Comparison of ENCODE assay signal across 27 cellular contexts in genomic region chr1:234000557-234001081, GRCh38.
DNase-seq lines count a peak whose midpoint lies in the region; ATAC-seq and TF ChIP-seq lines count a peak whose summit lies in the region.
"Had no signal": no experiment of that assay in that cellular context is flagged by ENCODE, and none has a peak within 500 bp of the region (broad histone marks: within the 10 kb centered on the region; RNA-seq: fewer than 3 reads in every experiment).

No MANE protein-coding gene starts in this region.

- TF ChIP-seq CTCF in WTC11 (IDR thresholded peaks at IDR 0.05) = no peak

- no peak overlapping the region for H3K4me3 Mint-ChIP-seq in WTC11
- H3K4me3 Mint-ChIP-seq: central memory CD8-positive, alpha-beta T cell; immature natural killer cell; neural crest cell had no signal

- H3K27ac Mint-ChIP-seq in WTC11 = no peak overlapping the region
- H3K27ac Mint-ChIP-seq: immature natural killer cell had no signal

- peak; percentile 82 for ATAC-seq in WTC11
- ATAC-seq in HG03460 (IDR thresholded peaks at IDR 0.05; ENCODE audit: unreplicated experiment) = no peak
- ATAC-seq: heart right ventricle, left ventricle myocardium superior, mucosa of descending colon, psoas muscle had no signal

- CTCF ChIA-PET in WTC11 (lab: Charles Lee) = interaction anchor here (0.7 to 2.1 kb wide), 4 partner anchors 65 to 473 kb away, joined by 3 to 7 read pairs (median 5); partner anchors contain the start of gene SLC35F3

- no peaks in the 10 kb centered on the region for H3K9me3 Mint-ChIP-seq in WTC11
- H3K9me3 Mint-ChIP-seq: central memory CD8-positive, alpha-beta T cell; neural crest cell had no signal

- peaks cover 4% of the 10 kb centered on the region for H3K27me3 Mint-ChIP-seq in WTC11 (ENCODE audit: low read depth)

- DNase-seq in NCI-H2081 (lab: John Stamatoyannopoulos, UW) (peak; percentile 17 to 54), NCI-H2081 treated with DMSO at 0.1 percent for 48 hours (lab: John Stamatoyannopoulos, UW) (no peak), WTC11 (ENCODE audit: low spot score) (no peak), iPS-NIHi11 (ENCODE audit: low spot score) (peak; percentile 21), retina (peak; percentile 77), SW480 (ENCODE audit: low spot score) (no peak)
- no peak for DNase-seq in activated T-cell treated with anti-CD3 and anti-CD28 coated beads, Interleukin-2, amount 50 U/mL, for 48 hours
- DNase-seq: activated naive CD4-positive, alpha-beta T cell treated with anti-CD3 and anti-CD28 coated beads, Interleukin-2, amount 50 U/mL, for 16 hours; aorta; BE2C; DMS79; heart right ventricle; immature natural killer cell; left ventricle myocardium superior; MG63; mucosa of descending colon; NCI-H1417 treated with DMSO at 0.1 percent for 48 hours; NCI-H2171 treated with DMSO at 0.1 percent for 48 hours; NCI-H526 treated with DMSO at 0.1 percent for 48 hours; OCI-M1; psoas muscle; T-helper 9 cell; trophoblast cell; WERI-Rb-1 had no signal

- POLR2A ChIA-PET in WTC11 (lab: Charles Lee) = no interaction called here

- peaks cover 36% of the 10 kb centered on the region for H3K4me1 Mint-ChIP-seq in WTC11
- H3K4me1 Mint-ChIP-seq: central memory CD8-positive, alpha-beta T cell; immature natural killer cell had no signal

- no peaks in the 10 kb centered on the region for H3K36me3 Mint-ChIP-seq in WTC11
- H3K36me3 Mint-ChIP-seq: immature natural killer cell had no signal

TF ChIP-seq in WTC11, 78 proteins besides CTCF, POLR2A, EP300 and RAD21:
- TF ChIP-seq E2F4 (CRISPR knock-in tag; IDR thresholded peaks at IDR 0.05; ENCODE audit: borderline replicate concordance, low read depth) = no peak
- TF ChIP-seq CBFB (CRISPR knock-in tag; IDR thresholded peaks at IDR 0.05; ENCODE audit: low read depth) = no peak
- TF ChIP-seq SMAD4 (CRISPR knock-in tag; IDR thresholded peaks at IDR 0.05) = no peak
- no peak for TF ChIP-seq IRF1 (CRISPR knock-in tag; IDR thresholded peaks at IDR 0.05)
- TF ChIP-seq GABPB1 (CRISPR knock-in tag; IDR thresholded peaks at IDR 0.05) = no peak
- TF ChIP-seq ATF3 (CRISPR knock-in tag; conservative IDR thresholded peaks at IDR 0.05) = no peak
- TF ChIP-seq NR1H2 (CRISPR knock-in tag; IDR thresholded peaks at IDR 0.05) = no peak
- no peak for TF ChIP-seq ZMAT4 (CRISPR knock-in tag; IDR thresholded peaks at IDR 0.05)
- TF ChIP-seq ESRRA (CRISPR knock-in tag; IDR thresholded peaks at IDR 0.05; ENCODE audit: borderline replicate concordance) = no peak
- no peak for TF ChIP-seq MLX (CRISPR knock-in tag; IDR thresholded peaks at IDR 0.05)
- no peak for TF ChIP-seq OVOL2 (CRISPR knock-in tag; IDR thresholded peaks at IDR 0.05; ENCODE audit: borderline replicate concordance)
- no peak for TF ChIP-seq E2F1 (CRISPR knock-in tag; IDR thresholded peaks at IDR 0.05)
- TF ChIP-seq FOXJ3 (CRISPR knock-in tag; IDR thresholded peaks at IDR 0.05; ENCODE audit: borderline replicate concordance) = no peak
- no peak for TF ChIP-seq JAZF1 (CRISPR knock-in tag; IDR thresholded peaks at IDR 0.05)
- TF ChIP-seq ZNF425 (CRISPR knock-in tag; conservative IDR thresholded peaks at IDR 0.05) = no peak
- no peak for TF ChIP-seq ETV6 (CRISPR knock-in tag; IDR thresholded peaks at IDR 0.05)
TF ChIP-seq in WTC11: peak in this region for 0.

Comparison
In these comparisons a context has a peak if more than half of its experiments do, and no peak if none do; other contexts are left out.
1. DNase-seq: peak in NCI-H2081 (2 of 2), iPS-NIHi11 (single experiment) and retina (single experiment); none in NCI-H2081 treated with DMSO at 0.1 percent for 48 hours (single experiment), WTC11 (single experiment), activated T-cell treated with anti-CD3 and anti-CD28 coated beads, Interleukin-2, amount 50 U/mL, for 48 hours (0 of 2) and SW480 (single experiment).